26 cellular contexts compared by ENCODE assay signal in genomic region chrX:50456712-50457484, GRCh38. TPM values are rescaled to one million over a fixed set of nuclear protein-coding genes. Genes with fewer than 3 reads are reported as not detected.
DNase-seq lines count a peak whose midpoint lies in the region; ATAC-seq and TF ChIP-seq lines count a peak whose summit lies in the region.
"Had no signal": no experiment of that assay in that cellular context is flagged by ENCODE, and none has a peak within 500 bp of the region (broad histone marks: within the 10 kb centered on the region; RNA-seq: fewer than 3 reads in every experiment).

No MANE protein-coding gene starts in this region.

- no peak overlapping the region for H3K18ac ChIP-seq in mesenchymal stem cell (ENCODE audit: low read depth in 1 of 2, low read length in 2 of 2)

- H3K79me1 ChIP-seq in mesenchymal stem cell (replicated peaks; ENCODE audit: low read length, poor library complexity, severe bottlenecking), result no peaks in the 10 kb centered on the region

- H4K91ac ChIP-seq in mesenchymal stem cell (ENCODE audit: low read length), result no peak overlapping the region

- no peak overlapping the region for H3K14ac ChIP-seq in mesenchymal stem cell (ENCODE audit: low read length in 2 of 2)

- no peak overlapping the region for H2BK5ac ChIP-seq in mesenchymal stem cell (ENCODE audit: low read depth, low read length, poor library complexity, severe bottlenecking)

- no peak for ATAC-seq in lower lobe of right lung
- ATAC-seq: activated T-cell treated with anti-CD3 and anti-CD28 coated beads, Interleukin-2, amount 50 U/mL, for 72 hours; right cardiac atrium; Right ventricle myocardium inferior had no signal

- H3K36me3 ChIP-seq in mesenchymal stem cell (ENCODE audit: control insufficient read depth in 1 of 2, insufficient read depth in 2 of 2, low read depth in 1 of 2, low read length in 2 of 2) (no peaks in the 10 kb centered on the region), lower lobe of right lung (no peaks in the 10 kb centered on the region)
- H3K36me3 ChIP-seq: ascending aorta, upper lobe of left lung had no signal

- H3K9me3 ChIP-seq in mesenchymal stem cell (ENCODE audit: control insufficient read depth, low read length), result no peaks in the 10 kb centered on the region
- no peaks in the 10 kb centered on the region for H3K9me3 ChIP-seq in lower lobe of right lung
- H3K9me3 ChIP-seq: ascending aorta, upper lobe of left lung had no signal

- H3K4ac ChIP-seq in mesenchymal stem cell (ENCODE audit: low read depth in 1 of 2, low read length in 2 of 2), result no peak overlapping the region

- intact Hi-C loops in lower lobe of right lung (cut with DNase I), result no loop called here

- H2AK5ac ChIP-seq in mesenchymal stem cell (ENCODE audit: low read length, severe bottlenecking), result no peak overlapping the region

- H3K4me3 ChIP-seq in mesenchymal stem cell (ENCODE audit: insufficient read depth in 1 of 2, low read depth in 1 of 2, low read length in 2 of 2) (no peak overlapping the region), lower lobe of right lung (no peak overlapping the region)
- H3K4me3 ChIP-seq: ascending aorta, upper lobe of left lung had no signal

- DNase-seq in SIG-M5 treated with dmso at 0.1 percent for 504 hours (lab: John Stamatoyannopoulos, UW; ENCODE audit: unreplicated experiment) (peak; percentile 1), SIG-M5 (lab: John Stamatoyannopoulos, UW) (no peak), LoVo (ENCODE audit: low spot score) (peak; percentile 1), SKM-1 treated with dmso at 0.1 percent for 144 hours (lab: John Stamatoyannopoulos, UW; ENCODE audit: unreplicated experiment) (peak; percentile 74), renal cortical epithelial cell (ENCODE audit: low read depth) (peak; percentile 37), mesenchymal stem cell (no peak), lower lobe of right lung (no peak), C1 segment of cervical spinal cord (lab: John Stamatoyannopoulos, UW) (no peak)
- DNase-seq: 8988T; activated CD4-positive, alpha-beta T cell treated with anti-CD3 and anti-CD28 coated beads for 4 hours; activated T-cell treated with anti-CD3 and anti-CD28 coated beads, Interleukin-2, amount 50 U/mL, for 72 hours; Calu3; NCI-H1436; NCI-H510A; right cardiac atrium; stimulated activated CD8-positive, alpha-beta memory T cell treated with anti-CD3 and anti-CD28 coated beads, Interleukin-4, amount 100 ng/mL, for 48 hours; upper lobe of left lung had no signal

- peaks cover 0 to 72% of the 10 kb centered on the region in 2 experiments for H3K27me3 ChIP-seq in mesenchymal stem cell (ENCODE audit: control insufficient read depth in 1 of 2, insufficient read depth in 1 of 2, low read length in 2 of 2)
- H3K27me3 ChIP-seq in lower lobe of right lung (ENCODE audit: low read depth), result no peaks in the 10 kb centered on the region
- H3K27me3 ChIP-seq: ascending aorta, upper lobe of left lung had no signal

- H2AFZ ChIP-seq in mesenchymal stem cell (ENCODE audit: low read depth, low read length), result no peak overlapping the region

- TF ChIP-seq CTCF in lower lobe of right lung (IDR thresholded peaks at IDR 0.05), result no peak

- H4K8ac ChIP-seq in mesenchymal stem cell (ENCODE audit: low read length), result no peak overlapping the region

- WGBS in mesenchymal stem cell, result 53% methylated on average over 3 of the region's 6 CpGs

- H2BK12ac ChIP-seq in mesenchymal stem cell (ENCODE audit: low read length in 2 of 2), result no peak overlapping the region

- no peak overlapping the region for H2BK120ac ChIP-seq in mesenchymal stem cell (ENCODE audit: low read depth, low read length)

- H3K4me2 ChIP-seq in mesenchymal stem cell (ENCODE audit: low read length, poor library complexity, severe bottlenecking), result no peak overlapping the region

- H2BK15ac ChIP-seq in mesenchymal stem cell (ENCODE audit: low read depth, poor library complexity, severe bottlenecking), result no peak overlapping the region

- no peak overlapping the region for H3K23ac ChIP-seq in mesenchymal stem cell (ENCODE audit: low read length in 2 of 2)

- H3K4me1 ChIP-seq in mesenchymal stem cell (ENCODE audit: control insufficient read depth, insufficient read depth, low read depth, low read length), result no peaks in the 10 kb centered on the region
- no peaks in the 10 kb centered on the region for H3K4me1 ChIP-seq in lower lobe of right lung
- H3K4me1 ChIP-seq: ascending aorta, upper lobe of left lung had no signal

- no peak overlapping the region for H3K9ac ChIP-seq in mesenchymal stem cell (ENCODE audit: low read length)

- no peak overlapping the region for H3K27ac ChIP-seq in mesenchymal stem cell (ENCODE audit: low read length, poor library complexity, severe bottlenecking)
- no peak overlapping the region for H3K27ac ChIP-seq in lower lobe of right lung
- H3K27ac ChIP-seq: ascending aorta, upper lobe of left lung had no signal

RNA-seq across cellular contexts. Expression of gene DGKK, which starts 13.7 kb away (rescaled TPM):
- not detected in 2 replicates for total RNA-seq in renal cortical epithelial cell
- polyA plus RNA-seq in mesenchymal stem cell (2013, experiment 1 of 2), result not detected
- polyA plus RNA-seq in mesenchymal stem cell (2013, experiment 2 of 2), result not detected
- total RNA-seq in lower lobe of right lung, result 0.21 TPM
- total RNA-seq: activated T-cell treated with anti-CD3 and anti-CD28 coated beads, Interleukin-2, amount 50 U/mL, for 72 hours; ascending aorta; Calu3; dermis microvascular lymphatic vessel endothelial cell; endothelial cell of umbilical vein; HT-29; myocyte; OCI-LY7; right cardiac atrium; Right ventricle myocardium inferior; subcutaneous adipose tissue had no signal
- polyA plus RNA-seq: BJ, endothelial cell of umbilical vein, right cardiac atrium had no signal

Comparison
In these comparisons a context has a peak if more than half of its experiments do, and no peak if none do; other contexts are left out.
1. DNase-seq: peak in SIG-M5 treated with dmso at 0.1 percent for 504 hours (single experiment), LoVo (single experiment), SKM-1 treated with dmso at 0.1 percent for 144 hours (single experiment) and renal cortical epithelial cell (single experiment); none in SIG-M5 (single experiment), mesenchymal stem cell (single experiment), lower lobe of right lung (single experiment) and C1 segment of cervical spinal cord (0 of 14).